Comparison of ENCODE assay signal across 9 cellular contexts in the genomic region with DNA sequence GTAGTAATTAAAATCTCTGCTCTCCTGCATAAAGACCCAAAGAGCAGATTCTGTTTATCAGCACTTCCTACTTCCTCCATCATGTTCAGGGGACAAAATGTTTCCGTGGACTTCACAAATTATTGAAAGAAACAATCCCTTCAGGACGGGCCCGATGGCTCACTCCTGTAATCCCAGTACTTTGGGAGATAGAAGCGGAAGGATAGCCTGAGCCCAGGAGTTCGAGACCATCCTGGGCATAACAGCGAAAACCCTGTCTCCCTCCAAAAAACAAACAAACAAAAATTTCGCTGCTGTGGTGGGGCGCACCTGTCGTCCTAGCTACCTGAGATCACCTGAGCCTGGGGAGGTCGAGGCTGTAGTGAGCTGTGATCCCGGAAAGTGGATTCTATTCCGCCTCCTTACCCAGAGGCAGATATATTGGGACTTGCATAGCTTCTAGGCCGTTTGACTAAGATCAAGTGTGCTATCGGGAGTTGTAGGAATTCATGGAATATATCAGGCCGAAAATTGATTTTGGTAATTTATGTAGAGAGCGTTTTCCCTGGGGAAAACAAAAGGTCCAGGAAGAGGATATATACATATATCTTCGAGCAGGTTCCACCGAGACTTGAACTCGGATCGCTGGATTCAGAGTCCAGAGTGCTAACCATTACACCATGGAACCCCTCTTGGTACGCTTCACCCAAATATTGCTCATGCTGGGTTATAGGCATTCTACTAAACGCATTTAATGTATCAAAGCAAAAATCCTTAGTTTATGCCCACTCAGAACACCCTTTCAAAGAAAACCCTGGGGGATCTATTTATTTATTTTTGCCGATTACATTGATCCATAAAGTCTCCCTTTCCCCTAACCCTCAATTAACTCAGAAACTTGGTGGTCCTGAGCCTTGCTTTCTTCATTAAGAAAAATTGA.
DNase-seq lines count a peak whose midpoint lies in the region; ATAC-seq and TF ChIP-seq lines count a peak whose summit lies in the region.
"Had no signal": no experiment of that assay in that cellular context is flagged by ENCODE, and none has a peak within 500 bp of the region (broad histone marks: within the 10 kb centered on the region; RNA-seq: fewer than 3 reads in every experiment).

No MANE protein-coding gene starts in this region.

- peak overlapping the region; percentile 56 for H2AFZ ChIP-seq in PC-3 (ENCODE audit: low read length)

- peak overlapping the region; percentile 33 for H3K9ac ChIP-seq in PC-3 (ENCODE audit: low read length)

- H3K36me3 ChIP-seq in H7 (replicated peaks; ENCODE audit: control insufficient read depth, insufficient read depth, low read length) (no peaks in the 10 kb centered on the region), PC-3 (ENCODE audit: low read depth, low read length) (no peaks in the 10 kb centered on the region), adrenal gland (replicated peaks in 1 of 2) (no peaks in the 10 kb centered on the region)

- H3K27ac ChIP-seq in PC-3 (ENCODE audit: low read length) (peak overlapping the region; percentile 38), adrenal gland (no peak overlapping the region)

- H3K9me2 ChIP-seq in PC-3 (replicated peaks; ENCODE audit: low read length), result no peaks in the 10 kb centered on the region

- DNase-seq in AG04449 (ENCODE audit: low read depth, low spot score) (no peak), H7 (no peak), PC-3 (peak; percentile 89), endothelial cell (ENCODE audit: low spot score) (peak; percentile 64), type B pancreatic cell (ENCODE audit: extremely low spot score, unreplicated experiment) (no peak), NCI-H1105 (lab: John Stamatoyannopoulos, UW) (no peak), adrenal gland (no peak), T-helper 9 cell (no peak)

- H3K79me2 ChIP-seq in PC-3 (ENCODE audit: low read length), result no peaks in the 10 kb centered on the region

- H3K36me3 Mint-ChIP-seq in endothelial cell (ENCODE audit: low read depth, unreplicated experiment) (no peaks in the 10 kb centered on the region), type B pancreatic cell (no peaks in the 10 kb centered on the region)

- TF ChIP-seq CTCF in AG04449 (IDR thresholded peaks at IDR 0.05; ENCODE audit: insufficient read depth, low read length, missing control alignments) (no peak), PC-3 (conservative IDR thresholded peaks at IDR 0.05; ENCODE audit: low read depth, low read length) (no peak), endothelial cell (IDR thresholded peaks at IDR 0.05; ENCODE audit: unreplicated experiment) (no peak), type B pancreatic cell (conservative IDR thresholded peaks at IDR 0.05) (no peak), adrenal gland (IDR thresholded peaks at IDR 0.05) (no peak)

- 17 to 55% (median 19%) methylated on average over 23 of the region's 23 CpGs for WGBS in adrenal gland, 4 donors

- intact Hi-C loops in PC-3 (cut with micrococcal nuclease) (loop anchor here (1.0 kb wide), 1 partner anchor 370 kb away; no protein-coding TSS in a partner anchor), adrenal gland (cut with DNase I) (no loop called here)

- no peaks in the 10 kb centered on the region for H3K9me3 Mint-ChIP-seq in endothelial cell (ENCODE audit: unreplicated experiment)
- H3K9me3 Mint-ChIP-seq in type B pancreatic cell, result no peaks in the 10 kb centered on the region

- H3K4me3 ChIP-seq in AG04449 (ENCODE audit: low read depth, low read length), result peak overlapping the region; percentile 18
- H3K4me3 ChIP-seq in H7 (ENCODE audit: insufficient read depth, low read depth, low read length), result peak overlapping the region; percentile 63
- H3K4me3 ChIP-seq in PC-3 (ENCODE audit: low read length), result peak overlapping the region; percentile 68
- H3K4me3 ChIP-seq in adrenal gland, result no peak overlapping the region
- H3K4me3 ChIP-seq: lung had no signal

- peak overlapping the region; percentile 92 for H3K4me3 Mint-ChIP-seq in endothelial cell (ENCODE audit: unreplicated experiment)
- H3K4me3 Mint-ChIP-seq in type B pancreatic cell, result peak overlapping the region; percentile 90

- H3K27ac Mint-ChIP-seq in endothelial cell (ENCODE audit: unreplicated experiment), result peak overlapping the region; percentile 57
- H3K27ac Mint-ChIP-seq in type B pancreatic cell, result peak overlapping the region; percentile 79

- no peaks in the 10 kb centered on the region for H3K9me3 ChIP-seq in PC-3 (ENCODE audit: low read length)
- peaks cover 0 to 4% (median 0%) of the 10 kb centered on the region in 3 donors for H3K9me3 ChIP-seq in adrenal gland (replicated peaks in 1 of 3)

- no peaks in the 10 kb centered on the region for H4K20me1 ChIP-seq in PC-3 (ENCODE audit: low read length)

- POLR2A ChIA-PET in AG04449 (lab: Yijun Ruan, JAX) (no interaction called here), PC-3 (lab: Charles Lee; ENCODE audit: unreplicated experiment) (interaction anchor here (0.5 to 0.6 kb wide), 2 partner anchors 62 to 64 kb away, joined by 3 read pairs; no protein-coding TSS in a partner anchor)

- no peaks in the 10 kb centered on the region for H3F3A ChIP-seq in PC-3 (ENCODE audit: low read length, unreplicated experiment)

- H3K27me3 ChIP-seq in H7 (ENCODE audit: control insufficient read depth, insufficient read depth, low read length) (peaks cover 4% of the 10 kb centered on the region; the same call in 1 of the 2 replicates), PC-3 (ENCODE audit: low read length) (no peaks in the 10 kb centered on the region), adrenal gland (peaks cover 74% of the 10 kb centered on the region)

- peak; percentile 79 for ATAC-seq in PC-3

- H3K4me1 Mint-ChIP-seq in endothelial cell (ENCODE audit: unreplicated experiment), result peaks cover 28% of the 10 kb centered on the region
- peaks cover 19% of the 10 kb centered on the region for H3K4me1 Mint-ChIP-seq in type B pancreatic cell (ENCODE audit: unreplicated experiment)

- H3K4me1 ChIP-seq in PC-3 (ENCODE audit: insufficient read depth, low read length) (peaks cover 17% of the 10 kb centered on the region), adrenal gland (replicated peaks in 1 of 2) (no peaks in the 10 kb centered on the region)

- H3K4me2 ChIP-seq in PC-3 (ENCODE audit: low read length), result peak overlapping the region; percentile 83

- H3K27me3 Mint-ChIP-seq in endothelial cell (ENCODE audit: unreplicated experiment) (peaks cover 22% of the 10 kb centered on the region), type B pancreatic cell (peaks cover 76% of the 10 kb centered on the region)

- CTCF ChIA-PET in AG04449 (lab: Yijun Ruan, JAX), result interaction anchor here (0.6 to 1.6 kb wide), 3 partner anchors 43 to 205 kb away, joined by 3 to 5 read pairs (median 3); no protein-coding TSS in a partner anchor
- CTCF ChIA-PET in PC-3 (lab: Charles Lee), result interaction anchor here (1.1 kb wide), 1 partner anchor 62 kb away, joined by 3 read pairs; no protein-coding TSS in a partner anchor

- no TSS peak for BruUV-seq in PC-3 (replicated peaks; lab: Mats Ljungman, UMichigan)

- no peak for TF ChIP-seq POLR2A in adrenal gland (IDR thresholded peaks at IDR 0.05)

Comparison
In these comparisons a context has a peak if more than half of its experiments do, and no peak if none do; other contexts are left out.
1. DNase-seq: peak in PC-3 (single experiment) and endothelial cell (single experiment); none in AG04449 (single experiment), H7 (single experiment), type B pancreatic cell (single experiment), NCI-H1105 (single experiment), adrenal gland (0 of 7) and T-helper 9 cell (single experiment).
2. H3K4me3 ChIP-seq: peak in AG04449 (single experiment), H7 (single experiment) and PC-3 (single experiment); none in adrenal gland (0 of 4).